22 cellular contexts compared by ENCODE assay signal in the genomic region with DNA sequence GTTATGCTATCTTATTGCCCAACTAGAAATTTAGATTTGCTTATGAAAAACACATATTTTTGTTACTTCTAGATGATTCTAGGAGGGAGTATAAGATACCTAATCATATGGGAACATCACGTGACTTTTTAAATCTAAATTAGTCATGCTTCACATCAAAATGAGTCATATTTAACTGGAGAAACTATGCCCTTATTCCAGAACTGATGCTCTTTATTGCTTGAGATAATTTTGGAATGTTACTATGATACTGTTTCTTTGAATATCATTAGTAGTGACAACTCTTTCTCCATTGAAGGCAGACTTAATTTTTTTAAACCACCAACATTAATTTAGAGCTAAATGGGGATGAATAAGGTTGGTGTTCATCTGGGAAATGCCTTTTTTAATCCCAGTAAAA. TPM values are rescaled to one million over a fixed set of nuclear protein-coding genes. Genes with fewer than 3 reads are reported as not detected.
DNase-seq lines count a peak whose midpoint lies in the region; ATAC-seq and TF ChIP-seq lines count a peak whose summit lies in the region.
"Had no signal": no experiment of that assay in that cellular context is flagged by ENCODE, and none has a peak within 500 bp of the region (broad histone marks: within the 10 kb centered on the region; RNA-seq: fewer than 3 reads in every experiment).

No MANE protein-coding gene starts in this region.

- intact Hi-C loops in mammary epithelial cell (cut with micrococcal nuclease) = no loop called here
- intact Hi-C loops in breast epithelium (cut with DNase I; ENCODE audit: low total_unique reads) = no loop called here

- no peak for TF ChIP-seq CTCF in mammary epithelial cell (conservative IDR thresholded peaks at IDR 0.05 in 1 of 2, IDR thresholded peaks at IDR 0.05 in 1 of 2; ENCODE audit: extremely low read depth in 1 of 2, insufficient read depth in 1 of 2, low read depth in 1 of 2, low read length in 2 of 2)
- TF ChIP-seq CTCF in breast epithelium (IDR thresholded peaks at IDR 0.05) = no peak
- TF ChIP-seq CTCF in fibroblast of mammary gland (conservative IDR thresholded peaks at IDR 0.05; ENCODE audit: control insufficient read depth, insufficient read depth, low read depth, low read length) = no peak

- H4K20me1 ChIP-seq in mammary epithelial cell (ENCODE audit: insufficient read depth, low read length) = no peaks in the 10 kb centered on the region

- dilution Hi-C loops in mammary epithelial cell (cut with HindIII; ENCODE audit: low sequenced_read_pairs) = no loop called here

- peak; percentile 19 for DNase-seq in mammary epithelial cell
- no peak for DNase-seq in breast epithelium (ENCODE audit: low spot score in 2 of 2)
- DNase-seq in fibroblast of mammary gland (ENCODE audit: low read depth) = peak; percentile 66
- DNase-seq in amygdala (lab: John Stamatoyannopoulos, UW) = no peak
- DNase-seq in NCI-H526 treated with DMSO at 0.1 percent for 48 hours (lab: John Stamatoyannopoulos, UW) = no peak
- no peak for DNase-seq in NOMO-1 (lab: John Stamatoyannopoulos, UW; ENCODE audit: unreplicated experiment in 2 of 2)
- DNase-seq: activated CD4-positive, alpha-beta T cell treated with anti-CD3 and anti-CD28 coated beads for 36 hours; activated effector memory CD4-positive, alpha-beta T cell treated with Interleukin-2 at 50 U/mL for 16 hours; H9; Kasumi-1; left ventricle myocardium inferior; NCI-H1105; NCI-H526; OCI-M1; right cardiac atrium; stimulated activated naive CD4-positive, alpha-beta T cell treated with Interleukin-2 at 50 U/mL for 16 hours had no signal

- CTCF ChIA-PET in mammary epithelial cell (lab: Charles Lee; ENCODE audit: low non-redundant PET) = no interaction called here

- no TSS peak for BruUV-seq in mammary epithelial cell (replicated peaks; lab: Mats Ljungman, UMichigan)

- WGBS in mammary epithelial cell (ENCODE audit: low coverage, missing lambda C conversion rate) = 21% methylated on average over 1 of the region's 1 CpG

- H3K27me3 ChIP-seq in mammary epithelial cell (ENCODE audit: insufficient read depth, low read length) (no peaks in the 10 kb centered on the region), breast epithelium (no peaks in the 10 kb centered on the region)
- H3K27me3 ChIP-seq: ascending aorta, neutrophil, tibial nerve had no signal

- H3K4me2 ChIP-seq in mammary epithelial cell (ENCODE audit: insufficient read depth, low read depth, low read length) = no peak overlapping the region

- no peaks in the 10 kb centered on the region for H3K79me2 ChIP-seq in mammary epithelial cell (ENCODE audit: insufficient read depth, low read length)

- peak; percentile 51 for ATAC-seq in SK-N-SH treated with all-trans-retinoic acid at 6 μM for 48 hours
- no peak for ATAC-seq in GM19035 (IDR thresholded peaks at IDR 0.05; ENCODE audit: unreplicated experiment)
- ATAC-seq: activated CD4-positive, alpha-beta T cell treated with anti-CD3 and anti-CD28 coated beads for 36 hours; right cardiac atrium had no signal

- no peak overlapping the region for H3K9ac ChIP-seq in mammary epithelial cell (ENCODE audit: insufficient read depth, low read length)

- H2AFZ ChIP-seq in mammary epithelial cell (ENCODE audit: low read depth, low read length) = no peak overlapping the region

- in situ Hi-C loops in mammary epithelial cell (cut with MboI; ENCODE audit: low sequenced_read_pairs in 2 of 2) = no loop called here

- H3K27ac ChIP-seq in mammary epithelial cell (ENCODE audit: insufficient read depth, low read depth, low read length) (no peak overlapping the region), breast epithelium (no peak overlapping the region)
- H3K27ac ChIP-seq: ascending aorta, coronary artery, left ventricle myocardium inferior, neutrophil, tibial nerve had no signal

- H3K9me3 ChIP-seq in mammary epithelial cell (replicated peaks; ENCODE audit: insufficient read depth, low read length) = no peaks in the 10 kb centered on the region
- H3K9me3 ChIP-seq in breast epithelium = no peaks in the 10 kb centered on the region
- H3K9me3 ChIP-seq: ascending aorta, left ventricle myocardium inferior, neutrophil, tibial nerve had no signal

- H3K4me3 ChIP-seq in mammary epithelial cell (replicated peaks in 1 of 3; ENCODE audit: insufficient read depth in 1 of 3, low read depth in 2 of 3, low read length in 3 of 3) = no peak overlapping the region
- H3K4me3 ChIP-seq in breast epithelium = no peak overlapping the region
- no peak overlapping the region for H3K4me3 ChIP-seq in fibroblast of mammary gland (ENCODE audit: control insufficient read depth, low read depth, low read length)
- H3K4me3 ChIP-seq: ascending aorta, coronary artery, left ventricle myocardium inferior, tibial nerve had no signal

- H3K4me1 ChIP-seq in mammary epithelial cell (ENCODE audit: insufficient read depth, low read length) = no peaks in the 10 kb centered on the region
- no peaks in the 10 kb centered on the region for H3K4me1 ChIP-seq in breast epithelium
- H3K4me1 ChIP-seq: ascending aorta, tibial nerve had no signal

- peaks cover 2% of the 10 kb centered on the region for H3K36me3 ChIP-seq in mammary epithelial cell (ENCODE audit: insufficient read depth, low read length)
- H3K36me3 ChIP-seq in breast epithelium = no peaks in the 10 kb centered on the region

- TF ChIP-seq POLR2A in breast epithelium (IDR thresholded peaks at IDR 0.05) = no peak

TF ChIP-seq in SK-N-SH treated with all-trans-retinoic acid at 6 μM for 48 hours, 23 proteins besides CTCF, POLR2A, EP300 and RAD21:
- TF ChIP-seq, protein P1, sequence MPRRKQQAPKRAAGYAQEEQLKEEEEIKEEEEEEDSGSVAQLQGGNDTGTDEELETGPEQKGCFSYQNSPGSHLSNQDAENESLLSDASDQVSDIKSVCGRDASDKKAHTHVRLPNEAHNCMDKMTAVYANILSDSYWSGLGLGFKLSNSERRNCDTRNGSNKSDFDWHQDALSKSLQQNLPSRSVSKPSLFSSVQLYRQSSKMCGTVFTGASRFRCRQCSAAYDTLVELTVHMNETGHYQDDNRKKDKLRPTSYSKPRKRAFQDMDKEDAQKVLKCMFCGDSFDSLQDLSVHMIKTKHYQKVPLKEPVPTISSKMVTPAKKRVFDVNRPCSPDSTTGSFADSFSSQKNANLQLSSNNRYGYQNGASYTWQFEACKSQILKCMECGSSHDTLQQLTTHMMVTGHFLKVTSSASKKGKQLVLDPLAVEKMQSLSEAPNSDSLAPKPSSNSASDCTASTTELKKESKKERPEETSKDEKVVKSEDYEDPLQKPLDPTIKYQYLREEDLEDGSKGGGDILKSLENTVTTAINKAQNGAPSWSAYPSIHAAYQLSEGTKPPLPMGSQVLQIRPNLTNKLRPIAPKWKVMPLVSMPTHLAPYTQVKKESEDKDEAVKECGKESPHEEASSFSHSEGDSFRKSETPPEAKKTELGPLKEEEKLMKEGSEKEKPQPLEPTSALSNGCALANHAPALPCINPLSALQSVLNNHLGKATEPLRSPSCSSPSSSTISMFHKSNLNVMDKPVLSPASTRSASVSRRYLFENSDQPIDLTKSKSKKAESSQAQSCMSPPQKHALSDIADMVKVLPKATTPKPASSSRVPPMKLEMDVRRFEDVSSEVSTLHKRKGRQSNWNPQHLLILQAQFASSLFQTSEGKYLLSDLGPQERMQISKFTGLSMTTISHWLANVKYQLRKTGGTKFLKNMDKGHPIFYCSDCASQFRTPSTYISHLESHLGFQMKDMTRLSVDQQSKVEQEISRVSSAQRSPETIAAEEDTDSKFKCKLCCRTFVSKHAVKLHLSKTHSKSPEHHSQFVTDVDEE (CRISPR knock-in tag; IDR thresholded peaks at IDR 0.05) = no peak
- TF ChIP-seq RARB (CRISPR knock-in tag; IDR thresholded peaks at IDR 0.05) (no peak), GLIS3 (CRISPR knock-in tag; IDR thresholded peaks at IDR 0.05) (no peak), ZC3H10 (CRISPR knock-in tag; IDR thresholded peaks at IDR 0.05) (0 out of 2 replicates have a peak, but pooled peaks have one; percentile 38), ARNTL (CRISPR knock-in tag; IDR thresholded peaks at IDR 0.05; ENCODE audit: borderline replicate concordance, low read depth) (no peak)
- TF ChIP-seq, protein P2, sequence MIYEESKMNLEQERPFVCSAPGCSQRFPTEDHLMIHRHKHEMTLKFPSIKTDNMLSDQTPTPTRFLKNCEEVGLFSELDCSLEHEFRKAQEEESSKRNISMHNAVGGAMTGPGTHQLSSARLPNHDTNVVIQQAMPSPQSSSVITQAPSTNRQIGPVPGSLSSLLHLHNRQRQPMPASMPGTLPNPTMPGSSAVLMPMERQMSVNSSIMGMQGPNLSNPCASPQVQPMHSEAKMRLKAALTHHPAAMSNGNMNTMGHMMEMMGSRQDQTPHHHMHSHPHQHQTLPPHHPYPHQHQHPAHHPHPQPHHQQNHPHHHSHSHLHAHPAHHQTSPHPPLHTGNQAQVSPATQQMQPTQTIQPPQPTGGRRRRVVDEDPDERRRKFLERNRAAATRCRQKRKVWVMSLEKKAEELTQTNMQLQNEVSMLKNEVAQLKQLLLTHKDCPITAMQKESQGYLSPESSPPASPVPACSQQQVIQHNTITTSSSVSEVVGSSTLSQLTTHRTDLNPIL (CRISPR knock-in tag; IDR thresholded peaks at IDR 0.05; ENCODE audit: low read depth) = 0 out of 2 replicates have a peak, but pooled peaks have one; percentile 36

RNA-seq across cellular contexts. Expression of a gene that starts 19.9 kb away (rescaled TPM):
- total RNA-seq in mammary epithelial cell = 10 to 100 TPM in 1 of 2 donors, 1 to 10 TPM in 1; 5.5 to 11.2 TPM
- 5.3 TPM for polyA plus RNA-seq in mammary epithelial cell
- 0.98 TPM for polyA minus RNA-seq in mammary epithelial cell
- total RNA-seq in breast epithelium = 1 to 10 TPM; 4.8 to 6.9 (median 5.8) TPM
- total RNA-seq: ascending aorta had no signal

Comparison
In these comparisons a context has a peak if more than half of its experiments do, and no peak if none do; other contexts are left out.
1. DNase-seq: peak in mammary epithelial cell (single experiment) and fibroblast of mammary gland (single experiment); none in breast epithelium (0 of 2), amygdala (0 of 56), NCI-H526 treated with DMSO at 0.1 percent for 48 hours (single experiment) and NOMO-1 (0 of 2).